ENCODE assay signal across 11 cellular contexts in genomic region chr13:111005808-111006494, GRCh38.
DNase-seq lines count a peak whose midpoint lies in the region; ATAC-seq and TF ChIP-seq lines count a peak whose summit lies in the region.
"Had no signal": no experiment of that assay in that cellular context is flagged by ENCODE, and none has a peak within 500 bp of the region (broad histone marks: within the 10 kb centered on the region; RNA-seq: fewer than 3 reads in every experiment).

No MANE protein-coding gene starts in this region.

- H3K36me3 Mint-ChIP-seq in activated naive CD8-positive, alpha-beta T cell treated with anti-CD3 and anti-CD28 coated beads, Interleukin-2, amount 50 U/mL, for 24 hours (ENCODE audit: low read depth) = no peaks in the 10 kb centered on the region
- H3K36me3 Mint-ChIP-seq: activated CD4-positive, alpha-beta memory T cell treated with anti-CD3 and anti-CD28 coated beads for 36 hours had no signal

- no peak overlapping the region for H3K27ac Mint-ChIP-seq in activated naive CD8-positive, alpha-beta T cell treated with anti-CD3 and anti-CD28 coated beads, Interleukin-2, amount 50 U/mL, for 24 hours
- H3K27ac Mint-ChIP-seq: activated CD4-positive, alpha-beta memory T cell treated with anti-CD3 and anti-CD28 coated beads for 36 hours had no signal

- no peaks in the 10 kb centered on the region for H3K9me3 Mint-ChIP-seq in activated naive CD8-positive, alpha-beta T cell treated with anti-CD3 and anti-CD28 coated beads, Interleukin-2, amount 50 U/mL, for 24 hours
- H3K9me3 Mint-ChIP-seq: activated CD4-positive, alpha-beta memory T cell treated with anti-CD3 and anti-CD28 coated beads for 36 hours had no signal

- H3K27me3 Mint-ChIP-seq in activated naive CD8-positive, alpha-beta T cell treated with anti-CD3 and anti-CD28 coated beads, Interleukin-2, amount 50 U/mL, for 24 hours = peaks cover 17% of the 10 kb centered on the region

- DNase-seq in NCI-H748 (lab: John Stamatoyannopoulos, UW; ENCODE audit: unreplicated experiment) (peak; percentile 5), NCI-H748 treated with DMSO at 0.1 percent for 48 hours (lab: John Stamatoyannopoulos, UW) (no peak), foreskin fibroblast (peak; percentile 27 to 68), omental fat pad (ENCODE audit: low spot score) (no peak), vagina (ENCODE audit: extremely low spot score in 2 of 2) (no peak), HUDEP-2 (lab: John Stamatoyannopoulos, UW; ENCODE audit: unreplicated experiment in 76 of 76) (no peak)
- no peak for DNase-seq in activated naive CD8-positive, alpha-beta T cell treated with anti-CD3 and anti-CD28 coated beads, Interleukin-2, amount 50 U/mL, for 24 hours
- no peak for DNase-seq in activated CD8-positive, alpha-beta memory T cell treated with anti-CD3 and anti-CD28 coated beads, Interleukin-2, amount 50 U/mL, for 4 hours
- DNase-seq: ACHN; activated CD4-positive, alpha-beta memory T cell treated with anti-CD3 and anti-CD28 coated beads for 36 hours; stimulated activated CD8-positive, alpha-beta memory T cell treated with anti-CD3 and anti-CD28 coated beads, Interleukin-4, amount 100 ng/mL, for 48 hours had no signal

- ATAC-seq in omental fat pad (ENCODE audit: low FRiP score) = peak; percentile 65
- ATAC-seq in activated naive CD8-positive, alpha-beta T cell treated with anti-CD3 and anti-CD28 coated beads, Interleukin-2, amount 50 U/mL, for 24 hours = no peak

- intact Hi-C loops in vagina (cut with DNase I) = loop anchor here (2.0 kb wide), 1 partner anchor 91 kb away; the partner anchor contains the start of gene ANKRD10

- H3K4me1 ChIP-seq in vagina = peaks cover 7% of the 10 kb centered on the region

- no peaks in the 10 kb centered on the region for H3K9me3 ChIP-seq in vagina

- H3K4me3 Mint-ChIP-seq in activated naive CD8-positive, alpha-beta T cell treated with anti-CD3 and anti-CD28 coated beads, Interleukin-2, amount 50 U/mL, for 24 hours = no peak overlapping the region
- H3K4me3 Mint-ChIP-seq: activated CD4-positive, alpha-beta memory T cell treated with anti-CD3 and anti-CD28 coated beads for 36 hours had no signal

- H3K4me3 ChIP-seq in foreskin fibroblast (ENCODE audit: low read depth in 1 of 2, low read length in 2 of 2) (no peak overlapping the region), vagina (no peak overlapping the region)

- H3K4me1 Mint-ChIP-seq in activated naive CD8-positive, alpha-beta T cell treated with anti-CD3 and anti-CD28 coated beads, Interleukin-2, amount 50 U/mL, for 24 hours = no peaks in the 10 kb centered on the region

- no peak for TF ChIP-seq POLR2A in vagina (IDR thresholded peaks at IDR 0.05)

- no peaks in the 10 kb centered on the region for H3K36me3 ChIP-seq in vagina

- TF ChIP-seq CTCF in foreskin fibroblast (IDR thresholded peaks at IDR 0.05; ENCODE audit: low read depth, low read length) = no peak
- TF ChIP-seq CTCF in omental fat pad (IDR thresholded peaks at IDR 0.05) = no peak
- TF ChIP-seq CTCF in vagina (IDR thresholded peaks at IDR 0.05) = no peak

- H3K27me3 ChIP-seq in vagina = no peaks in the 10 kb centered on the region

- peak overlapping the region; percentile 91 for H3K27ac ChIP-seq in vagina

Comparison
In these comparisons a context has a peak if more than half of its experiments do, and no peak if none do; other contexts are left out.
1. DNase-seq: peak in NCI-H748 (single experiment) and foreskin fibroblast (2 of 2); none in NCI-H748 treated with DMSO at 0.1 percent for 48 hours (single experiment), omental fat pad (single experiment), vagina (0 of 2), activated naive CD8-positive, alpha-beta T cell treated with anti-CD3 and anti-CD28 coated beads, Interleukin-2, amount 50 U/mL, for 24 hours (single experiment), HUDEP-2 (0 of 76) and activated CD8-positive, alpha-beta memory T cell treated with anti-CD3 and anti-CD28 coated beads, Interleukin-2, amount 50 U/mL, for 4 hours (single experiment).